ENCODE assay signal across 9 cellular contexts in genomic region chr5:133967124-133967523, GRCh38. TPM values are rescaled to one million over a fixed set of nuclear protein-coding genes. Genes with fewer than 3 reads are reported as not detected.
DNase-seq lines count a peak whose midpoint lies in the region; ATAC-seq and TF ChIP-seq lines count a peak whose summit lies in the region.
"Had no signal": no experiment of that assay in that cellular context is flagged by ENCODE, and none has a peak within 500 bp of the region (broad histone marks: within the 10 kb centered on the region; RNA-seq: fewer than 3 reads in every experiment).

No MANE protein-coding gene starts in this region.

- peak overlapping the region; percentile 72 for H3K27ac Mint-ChIP-seq in mesothelial cell of epicardium

- TF ChIP-seq CTCF in LNCaP clone FGC (IDR thresholded peaks at IDR 0.05; ENCODE audit: control insufficient read depth, extremely low read depth, insufficient read depth) (no peak), coronary artery (IDR thresholded peaks at IDR 0.05) (no peak), mesothelial cell of epicardium (IDR thresholded peaks at IDR 0.05; ENCODE audit: unreplicated experiment) (no peak), WERI-Rb-1 (IDR thresholded peaks at IDR 0.05; ENCODE audit: low read depth, low read length) (no peak)

- H3K4me3 Mint-ChIP-seq in mesothelial cell of epicardium: peak overlapping the region; percentile 93

- peaks cover 18% of the 10 kb centered on the region for H3K36me3 Mint-ChIP-seq in mesothelial cell of epicardium

- peak overlapping the region; percentile 85 for H3K4me3 ChIP-seq in LNCaP clone FGC (ENCODE audit: low read depth, low read length)
- H3K4me3 ChIP-seq in coronary artery: no peak overlapping the region
- no peak overlapping the region for H3K4me3 ChIP-seq in WERI-Rb-1 (ENCODE audit: low read depth, low read length)

- ATAC-seq in HG03095 (IDR thresholded peaks at IDR 0.05; ENCODE audit: unreplicated experiment) (no peak), HG02884 (IDR thresholded peaks at IDR 0.05; ENCODE audit: unreplicated experiment) (no peak)

- no peaks in the 10 kb centered on the region for H3K27me3 Mint-ChIP-seq in mesothelial cell of epicardium (ENCODE audit: low read depth)

- peak; percentile 34 for DNase-seq in AG20443 (ENCODE audit: low spot score)
- DNase-seq in LNCaP clone FGC (ENCODE audit: low read depth): no peak
- DNase-seq in coronary artery (ENCODE audit: low spot score): no peak
- DNase-seq in mesothelial cell of epicardium (ENCODE audit: low spot score in 2 of 2, unreplicated experiment in 2 of 2): no peak
- DNase-seq in NCI-H774 (lab: John Stamatoyannopoulos, UW): no peak
- DNase-seq in WERI-Rb-1: no peak
- DNase-seq: activated CD4-positive, alpha-beta T cell treated with anti-CD3 and anti-CD28 coated beads, Interleukin-2, amount 50 U/mL, for 1 hour had no signal

- H3K9me3 ChIP-seq in WERI-Rb-1 (ENCODE audit: severe bottlenecking): no peaks in the 10 kb centered on the region

- no peaks in the 10 kb centered on the region for H3K27me3 ChIP-seq in WERI-Rb-1 (ENCODE audit: insufficient read depth, low read depth, severe bottlenecking)

- H3K9me3 Mint-ChIP-seq in mesothelial cell of epicardium: peaks cover 12% of the 10 kb centered on the region

- peaks cover 42% of the 10 kb centered on the region for H3K4me1 Mint-ChIP-seq in mesothelial cell of epicardium

- H3K36me3 ChIP-seq in WERI-Rb-1: peaks cover 8% of the 10 kb centered on the region

- H3K27ac ChIP-seq in coronary artery (peak overlapping the region; percentile 85 to 99), WERI-Rb-1 (no peak overlapping the region)

RNA-seq across cellular contexts. Expression of gene C5orf15, which starts 1.3 kb away (rescaled TPM):
- total RNA-seq in mesothelial cell of epicardium: 44.2 to 47.4 TPM (median 47.3 TPM) in 3 replicates

RNA-seq across cellular contexts. Expression of gene VDAC1, which starts 37.7 kb away (rescaled TPM):
- 108 to 111 TPM (median 109 TPM) in 3 replicates for total RNA-seq in mesothelial cell of epicardium
